Comparison of ENCODE assay signal across 8 cellular contexts in genomic region chr19:48391100-48392005, GRCh38.
A peak's percentile ranks its signal among the peaks of the same experiment; 100 is the strongest.
DNase-seq lines count a peak whose midpoint lies in the region; ATAC-seq, FAIRE-seq and TF ChIP-seq lines count a peak whose summit lies in the region.

TSS of gene KDELR1 (minus strand) at chr19:48391551. CDS start at chr19:48391358, 193 bp downstream.

- peaks cover 48% of the 10 kb centered on the region for H3K4me1 Mint-ChIP-seq in central memory CD8-positive, alpha-beta T cell

- CTCF ChIA-PET in HEK293T (lab: Yijun Ruan, JAX) = interaction anchor here (0.6 to 1.9 kb wide), 13 partner anchors 9 to 193 kb away, joined by 3 to 10 read pairs (median 3); partner anchors contain the start of genes GRWD1, SYNGR4 and TMEM143

- peaks cover 28% of the 10 kb centered on the region for H3K36me3 Mint-ChIP-seq in central memory CD8-positive, alpha-beta T cell (ENCODE audit: insufficient read depth)

- no peaks in the 10 kb centered on the region for H3K9me3 Mint-ChIP-seq in central memory CD8-positive, alpha-beta T cell

- FAIRE-seq in H54 (lab: Jason Lieb, UNC) = no peak

- peak; percentile 66 for ATAC-seq in central memory CD8-positive, alpha-beta T cell (replicated peaks; ENCODE audit: extremely low read depth, poor library complexity, severe bottlenecking)

- POLR2A ChIA-PET in HEK293T (lab: Yijun Ruan, JAX) = interaction anchor here (0.8 to 2.1 kb wide), 16 partner anchors 8 to 228 kb away, joined by 3 to 31 read pairs (median 4); partner anchors contain the start of genes RPL18, SPHK2, SYNGR4 and TMEM143

- peak within 1 kb of the TSS; percentile 97 for H3K27ac Mint-ChIP-seq in central memory CD8-positive, alpha-beta T cell (ENCODE audit: low read depth)

- H3K27me3 Mint-ChIP-seq in central memory CD8-positive, alpha-beta T cell = peaks cover 28% of the 10 kb centered on the region

- no peak; the same call in 1 of the 2 replicates for TF ChIP-seq POLR2A in H54 (IDR thresholded peaks at IDR 0.05; ENCODE audit: low read depth, low read length)

- peak within 1 kb of the TSS; percentile 88 for H3K4me3 Mint-ChIP-seq in central memory CD8-positive, alpha-beta T cell

- peak; percentile 90 for DNase-seq in ELF-1 (ENCODE audit: low read depth, low spot score)
- DNase-seq in HEK293T (ENCODE audit: extremely low spot score) = peak; percentile 92
- peak; percentile 45 to 66 for DNase-seq in NCI-H1930 (lab: John Stamatoyannopoulos, UW)
- peak; percentile 41 to 61 (median 54) for DNase-seq in activated CD4-positive, CD25-positive, alpha-beta regulatory T cell (lab: John Stamatoyannopoulos, UW)
- DNase-seq in central memory CD8-positive, alpha-beta T cell (ENCODE audit: low spot score in 2 of 2) = peak; percentile 59 to 78
- DNase-seq in islet precursor cell = peak; percentile 79
- peak; percentile 51 to 60 for DNase-seq in stimulated activated CD4-positive, alpha-beta T cell treated with anti-CD3 and anti-CD28 coated beads, Interleukin-12 subunit alpha, Interleukin-12 subunit beta, amount 100 ng/mL, for 24 hours (ENCODE audit: low read depth in 2 of 2)
- DNase-seq in H54 (ENCODE audit: insufficient read length, low spot score) = no peak

TF ChIP-seq in HEK293T, 16 proteins besides CTCF, POLR2A, EP300 and RAD21:
- no peak for TF ChIP-seq L3MBTL2 (conservative IDR thresholded peaks at IDR 0.05)
- no peak for TF ChIP-seq CTBP1 (IDR thresholded peaks at IDR 0.05; ENCODE audit: borderline replicate concordance)
- TF ChIP-seq HDGF (IDR thresholded peaks at IDR 0.05; ENCODE audit: borderline replicate concordance) = no peak
- no peak for TF ChIP-seq NFRKB (IDR thresholded peaks at IDR 0.05)
- no peak for TF ChIP-seq SUZ12 (IDR thresholded peaks at IDR 0.05)
- no peak for TF ChIP-seq SP1 (IDR thresholded peaks at IDR 0.05)
- no peak for TF ChIP-seq PKNOX1 (IDR thresholded peaks at IDR 0.05)
- no peak for TF ChIP-seq ARNT (IDR thresholded peaks at IDR 0.05)
- no peak for TF ChIP-seq TARDBP (IDR thresholded peaks at IDR 0.05)
- TF ChIP-seq ELF4 (IDR thresholded peaks at IDR 0.05) = no peak
- TF ChIP-seq ZNF384 (IDR thresholded peaks at IDR 0.05) = no peak
- no peak for TF ChIP-seq FOXM1 (IDR thresholded peaks at IDR 0.05; ENCODE audit: borderline replicate concordance)
- TF ChIP-seq FOXK2 (IDR thresholded peaks at IDR 0.05) = no peak
- TF ChIP-seq FOXA1 (IDR thresholded peaks at IDR 0.05) = no peak
- no peak for TF ChIP-seq BHLHE40 (IDR thresholded peaks at IDR 0.05; ENCODE audit: borderline replicate concordance)
- TF ChIP-seq LEF1 (IDR thresholded peaks at IDR 0.05; ENCODE audit: borderline replicate concordance) = no peak
